In genomic region chr17:81517009-81517338, GRCh38 we compare ENCODE assay signal across 12 cellular contexts. TPM values are rescaled to one million over a fixed set of nuclear protein-coding genes. Genes with fewer than 3 reads are reported as not detected.
A peak's percentile ranks its signal among the peaks of the same experiment; 100 is the strongest.
DNase-seq lines count a peak whose midpoint lies in the region; FAIRE-seq and TF ChIP-seq lines count a peak whose summit lies in the region.
"Had no signal": no experiment of that assay in that cellular context is flagged by ENCODE, and none has a peak within 500 bp of the region (broad histone marks: within the 10 kb centered on the region; RNA-seq: fewer than 3 reads in every experiment).

No MANE protein-coding gene starts in this region.

- no peak for FAIRE-seq in urothelium cell line (lab: Jason Lieb, UNC)
- FAIRE-seq: D721Med had no signal

- TF ChIP-seq CTCF in AG10803 (conservative IDR thresholded peaks at IDR 0.05; ENCODE audit: low read length) (no peak), OCI-LY1 (IDR thresholded peaks at IDR 0.05; ENCODE audit: low read length) (no peak), neural crest cell (conservative IDR thresholded peaks at IDR 0.05) (no peak)

- no peaks in the 10 kb centered on the region for H3K79me2 ChIP-seq in OCI-LY1 (ENCODE audit: insufficient read depth, low read length)

- no peaks in the 10 kb centered on the region for H4K20me1 ChIP-seq in OCI-LY1 (ENCODE audit: insufficient read depth, low read length)

- H3K4me2 ChIP-seq in OCI-LY1 (ENCODE audit: low read length), result peak overlapping the region; percentile 96

- H3K36me3 ChIP-seq in OCI-LY1 (ENCODE audit: insufficient read depth, low read length), result peaks cover 6% of the 10 kb centered on the region
- H3K36me3 ChIP-seq in effector memory CD4-positive, alpha-beta T cell (ENCODE audit: control insufficient read depth, insufficient read depth, low read length), result no peaks in the 10 kb centered on the region

- H3K27me3 Mint-ChIP-seq in neural crest cell (ENCODE audit: low read depth), result peaks cover 44% of the 10 kb centered on the region

- DNase-seq in AG10803 (ENCODE audit: low read depth), result no peak
- DNase-seq in effector memory CD4-positive, alpha-beta T cell, result no peak
- no peak for DNase-seq in neural crest cell (ENCODE audit: low read depth, low spot score)
- DNase-seq in NCI-H345 treated with DMSO at 0.1 percent for 48 hours (lab: John Stamatoyannopoulos, UW; ENCODE audit: unreplicated experiment), result no peak
- DNase-seq in urothelium cell line (ENCODE audit: low spot score), result no peak
- no peak for DNase-seq in stimulated activated CD4-positive, alpha-beta T cell treated with anti-CD3 and anti-CD28 coated beads, Interleukin-12 subunit alpha, Interleukin-12 subunit beta, amount 100 ng/mL, for 4 hours
- no peak for DNase-seq in putamen (ENCODE audit: low spot score)
- DNase-seq: activated effector memory CD4-positive, alpha-beta T cell treated with anti-CD3 and anti-CD28 coated beads, Interleukin-2, amount 50 U/mL, for 16 hours had no signal

- peak overlapping the region; percentile 92 for H3K4me3 Mint-ChIP-seq in neural crest cell

- peaks cover 65% of the 10 kb centered on the region for H3K4me1 ChIP-seq in OCI-LY1 (ENCODE audit: insufficient read depth, low read length, severe bottlenecking)
- H3K4me1 ChIP-seq in effector memory CD4-positive, alpha-beta T cell (ENCODE audit: control insufficient read depth, insufficient read depth, low read length, poor library complexity, severe bottlenecking), result peaks cover 43% of the 10 kb centered on the region

- H3K36me3 Mint-ChIP-seq in neural crest cell (ENCODE audit: low read depth), result peaks cover 2% of the 10 kb centered on the region

- peak overlapping the region; percentile 88 for H3K27ac ChIP-seq in OCI-LY1 (ENCODE audit: low read depth, low read length, poor library complexity, severe bottlenecking)
- peak overlapping the region; percentile 7 for H3K27ac ChIP-seq in effector memory CD4-positive, alpha-beta T cell (ENCODE audit: insufficient read depth, low read length, poor library complexity, severe bottlenecking)
- H3K27ac ChIP-seq: SJCRH30 had no signal

- no peak overlapping the region for H3K27ac Mint-ChIP-seq in neural crest cell (ENCODE audit: unreplicated experiment)

- H3K9me3 Mint-ChIP-seq in neural crest cell, result no peaks in the 10 kb centered on the region

- H3F3A ChIP-seq in OCI-LY1 (ENCODE audit: insufficient read depth, low read length), result peaks cover 13% of the 10 kb centered on the region; the same call in 1 of the 2 replicates

- H3K4me1 Mint-ChIP-seq in neural crest cell, result peaks cover 32% of the 10 kb centered on the region

- no peak overlapping the region for H2AFZ ChIP-seq in OCI-LY1 (ENCODE audit: low read length)

- H3K4me3 ChIP-seq in AG10803 (ENCODE audit: low read length), result peak overlapping the region; percentile 83
- peak overlapping the region; percentile 67 for H3K4me3 ChIP-seq in OCI-LY1 (ENCODE audit: low read depth, low read length, poor library complexity, severe bottlenecking)
- no peak overlapping the region for H3K4me3 ChIP-seq in effector memory CD4-positive, alpha-beta T cell (ENCODE audit: insufficient read depth, low read depth, low read length, poor library complexity, severe bottlenecking)
- H3K4me3 ChIP-seq: SJCRH30 had no signal

- no peaks in the 10 kb centered on the region for H3K9me2 ChIP-seq in OCI-LY1 (ENCODE audit: low read depth, low read length)

- peak overlapping the region; percentile 18; the same call in 1 of the 2 replicates for H3K9ac ChIP-seq in OCI-LY1 (ENCODE audit: low read length)

- no peaks in the 10 kb centered on the region for H3K9me3 ChIP-seq in OCI-LY1 (ENCODE audit: low read length)
- no peaks in the 10 kb centered on the region for H3K9me3 ChIP-seq in effector memory CD4-positive, alpha-beta T cell (ENCODE audit: control insufficient read depth, low read length)
- H3K9me3 ChIP-seq: SJCRH30 had no signal

- H3K27me3 ChIP-seq in OCI-LY1 (ENCODE audit: insufficient read depth, low read length), result no peaks in the 10 kb centered on the region
- H3K27me3 ChIP-seq in effector memory CD4-positive, alpha-beta T cell (replicated peaks; ENCODE audit: control insufficient read depth, insufficient read depth, low read length, poor library complexity, severe bottlenecking), result no peaks in the 10 kb centered on the region
- H3K27me3 ChIP-seq: SJCRH30 had no signal

RNA-seq across cellular contexts. Expression of gene ACTG1, which starts 4.4 kb away (rescaled TPM):
- total RNA-seq in neural crest cell, result 4,235 and 4,315 TPM in 2 replicates

RNA-seq across cellular contexts. Expression of gene FSCN2, which starts 11.2 kb away (rescaled TPM):
- 0.43 and 0.56 TPM in 2 replicates for total RNA-seq in neural crest cell
- total RNA-seq: epithelial cell of proximal tubule had no signal

RNA-seq across cellular contexts. Expression of gene FAAP100, which starts 35.2 kb away (rescaled TPM):
- 45.0 and 48.3 TPM in 2 replicates for total RNA-seq in neural crest cell
